In genomic region chr20:45459606-45460005, GRCh38 we compare ENCODE assay signal across 17 cellular contexts. TPM values are rescaled to one million over a fixed set of nuclear protein-coding genes. Genes with fewer than 3 reads are reported as not detected.
DNase-seq lines count a peak whose midpoint lies in the region; ATAC-seq and TF ChIP-seq lines count a peak whose summit lies in the region.
"Had no signal": no experiment of that assay in that cellular context is flagged by ENCODE, and none has a peak within 500 bp of the region (broad histone marks: within the 10 kb centered on the region; RNA-seq: fewer than 3 reads in every experiment).

No MANE protein-coding gene starts in this region.

- ATAC-seq in DND-41 (ENCODE audit: insufficient read depth, low read depth): no peak

- H3K9ac ChIP-seq in DND-41 (ENCODE audit: low read depth, low read length): no peak overlapping the region
- H3K9ac ChIP-seq: KMS-11 had no signal

- no peak overlapping the region for H3K4me3 Mint-ChIP-seq in activated T-helper 2 cell treated with anti-CD3 and anti-CD28 coated beads, Interferon-gamma antibody, Interleukin-2, Interleukin-4, amounts not matched to agents 10 μg/mL and 5 μg/mL and 100 μg/mL, durations not matched to agents 14 hours and 24 hours and 36 hours (ENCODE audit: low read depth)
- H3K4me3 Mint-ChIP-seq: CD4-positive, alpha-beta T cell had no signal

- no peak overlapping the region for H2AFZ ChIP-seq in DND-41 (ENCODE audit: low read depth, low read length)

- H3K27me3 ChIP-seq in DND-41 (ENCODE audit: insufficient read depth, low read length, poor library complexity): peaks cover 39% of the 10 kb centered on the region
- H3K27me3 ChIP-seq: uterus had no signal

- no peaks in the 10 kb centered on the region for H3K4me1 ChIP-seq in DND-41 (ENCODE audit: insufficient read depth, low read length)
- H3K4me1 ChIP-seq: uterus had no signal

- H3K4me3 ChIP-seq in DND-41 (ENCODE audit: low read depth in 1 of 2, low read length in 2 of 2) (no peak overlapping the region), epithelial cell of esophagus (ENCODE audit: low read length) (no peak overlapping the region)
- H3K4me3 ChIP-seq: lung, uterus had no signal

- intact Hi-C loops in activated T-helper 2 cell treated with anti-CD3 and anti-CD28 coated beads, Interferon-gamma antibody, Interleukin-2, Interleukin-4, amounts not matched to agents 10 μg/mL and 5 μg/mL and 100 μg/mL, durations not matched to agents 14 hours and 24 hours and 36 hours (cut with micrococcal nuclease): no loop called here

- H3K9me3 ChIP-seq in DND-41 (ENCODE audit: insufficient read depth, low read length, severe bottlenecking): no peaks in the 10 kb centered on the region
- H3K9me3 ChIP-seq: uterus had no signal

- no peaks in the 10 kb centered on the region for H3K36me3 ChIP-seq in DND-41 (ENCODE audit: insufficient read depth, low read length)
- H3K36me3 ChIP-seq: uterus had no signal

- H4K20me1 ChIP-seq in DND-41 (ENCODE audit: insufficient read depth, low read length): peaks cover 5% of the 10 kb centered on the region; the same call in 1 of the 2 replicates

- no peaks in the 10 kb centered on the region for H3K79me2 ChIP-seq in DND-41 (ENCODE audit: insufficient read depth, low read length)

- no peak for DNase-seq in DND-41
- DNase-seq in OCI-M1 (lab: John Stamatoyannopoulos, UW): peak; percentile 16
- DNase-seq in epithelial cell of esophagus (ENCODE audit: low read depth): no peak
- DNase-seq in NCI-H446 treated with DMSO at 0.1 percent for 48 hours (lab: John Stamatoyannopoulos, UW): no peak
- DNase-seq in activated T-helper 2 cell treated with anti-CD3 and anti-CD28 coated beads, Interferon-gamma antibody, Interleukin-2, Interleukin-4, amounts not matched to agents 10 μg/mL and 5 μg/mL and 100 μg/mL, durations not matched to agents 14 hours and 24 hours and 36 hours (ENCODE audit: low spot score): no peak
- DNase-seq in amniotic stem cell (lab: John Stamatoyannopoulos, UW): no peak
- no peak for DNase-seq in erythroblast (lab: John Stamatoyannopoulos, UW)
- DNase-seq: activated CD4-positive, alpha-beta T cell treated with anti-CD3 and anti-CD28 coated beads, Interleukin-2, amount 50 U/mL, for 48 hours; activated naive CD4-positive, alpha-beta T cell treated with Interleukin-2 at 50 U/mL for 16 hours; CD4-positive, alpha-beta T cell; cortex of kidney; NCI-H345; stimulated activated CD4-positive, alpha-beta T cell treated with anti-CD3 and anti-CD28 coated beads, Interleukin-15, amount 100 ng/mL, for 24 hours; uterus had no signal

- no peak overlapping the region for H3K27ac ChIP-seq in 22Rv1
- H3K27ac ChIP-seq in DND-41 (ENCODE audit: low read length): no peak overlapping the region
- H3K27ac ChIP-seq: KMS-11, uterus had no signal

- TF ChIP-seq CTCF in 22Rv1 (IDR thresholded peaks at IDR 0.05) (peak; percentile 30), DND-41 (IDR thresholded peaks at IDR 0.05; ENCODE audit: borderline replicate concordance, extremely low read depth, low read length, poor library complexity, severe bottlenecking) (peak; percentile 12), epithelial cell of esophagus (IDR thresholded peaks at IDR 0.05; ENCODE audit: insufficient read depth, low read depth, low read length, missing control alignments) (peak; percentile 21)

- H3K9me3 Mint-ChIP-seq in activated T-helper 2 cell treated with anti-CD3 and anti-CD28 coated beads, Interferon-gamma antibody, Interleukin-2, Interleukin-4, amounts not matched to agents 10 μg/mL and 5 μg/mL and 100 μg/mL, durations not matched to agents 14 hours and 24 hours and 36 hours: no peaks in the 10 kb centered on the region
- H3K9me3 Mint-ChIP-seq: CD4-positive, alpha-beta T cell had no signal

- no peaks in the 10 kb centered on the region for H3K36me3 Mint-ChIP-seq in activated T-helper 2 cell treated with anti-CD3 and anti-CD28 coated beads, Interferon-gamma antibody, Interleukin-2, Interleukin-4, amounts not matched to agents 10 μg/mL and 5 μg/mL and 100 μg/mL, durations not matched to agents 14 hours and 24 hours and 36 hours (ENCODE audit: low read depth)

- H3K27me3 Mint-ChIP-seq in activated T-helper 2 cell treated with anti-CD3 and anti-CD28 coated beads, Interferon-gamma antibody, Interleukin-2, Interleukin-4, amounts not matched to agents 10 μg/mL and 5 μg/mL and 100 μg/mL, durations not matched to agents 14 hours and 24 hours and 36 hours (ENCODE audit: low read depth): peaks cover 11% of the 10 kb centered on the region
- H3K27me3 Mint-ChIP-seq: CD4-positive, alpha-beta T cell had no signal

- H3K4me2 ChIP-seq in DND-41 (ENCODE audit: insufficient read depth, low read length): no peak overlapping the region
- H3K4me2 ChIP-seq: KMS-11 had no signal

- H3K27ac Mint-ChIP-seq in activated T-helper 2 cell treated with anti-CD3 and anti-CD28 coated beads, Interferon-gamma antibody, Interleukin-2, Interleukin-4, amounts not matched to agents 10 μg/mL and 5 μg/mL and 100 μg/mL, durations not matched to agents 14 hours and 24 hours and 36 hours: no peak overlapping the region
- H3K27ac Mint-ChIP-seq: CD4-positive, alpha-beta T cell had no signal

- TF ChIP-seq POLR2A in erythroblast (IDR thresholded peaks at IDR 0.05; ENCODE audit: low read length): no peak

- H3K4me1 Mint-ChIP-seq in activated T-helper 2 cell treated with anti-CD3 and anti-CD28 coated beads, Interferon-gamma antibody, Interleukin-2, Interleukin-4, amounts not matched to agents 10 μg/mL and 5 μg/mL and 100 μg/mL, durations not matched to agents 14 hours and 24 hours and 36 hours (ENCODE audit: low read depth): no peaks in the 10 kb centered on the region

RNA-seq across cellular contexts. Expression of gene WFDC2, which starts 9.9 kb away (rescaled TPM):
- not detected in 2 replicates for total RNA-seq in activated T-helper 2 cell treated with anti-CD3 and anti-CD28 coated beads, Interferon-gamma antibody, Interleukin-2, Interleukin-4, amounts not matched to agents 10 μg/mL and 5 μg/mL and 100 μg/mL, durations not matched to agents 14 hours and 24 hours and 36 hours
- total RNA-seq: CD4-positive, alpha-beta T cell had no signal

RNA-seq across cellular contexts. Expression of gene PIGT, which starts 43.7 kb away (rescaled TPM):
- total RNA-seq in activated T-helper 2 cell treated with anti-CD3 and anti-CD28 coated beads, Interferon-gamma antibody, Interleukin-2, Interleukin-4, amounts not matched to agents 10 μg/mL and 5 μg/mL and 100 μg/mL, durations not matched to agents 14 hours and 24 hours and 36 hours: 72.5 and 72.7 TPM in 2 replicates

RNA-seq across cellular contexts. Expression of gene DBNDD2, which starts 51.5 kb away (rescaled TPM):
- total RNA-seq in activated T-helper 2 cell treated with anti-CD3 and anti-CD28 coated beads, Interferon-gamma antibody, Interleukin-2, Interleukin-4, amounts not matched to agents 10 μg/mL and 5 μg/mL and 100 μg/mL, durations not matched to agents 14 hours and 24 hours and 36 hours: 12.3 and 12.8 TPM in 2 replicates

RNA-seq across cellular contexts. Expression of gene SPINT3, which starts 55.8 kb away (rescaled TPM):
- not detected in 2 replicates for total RNA-seq in activated T-helper 2 cell treated with anti-CD3 and anti-CD28 coated beads, Interferon-gamma antibody, Interleukin-2, Interleukin-4, amounts not matched to agents 10 μg/mL and 5 μg/mL and 100 μg/mL, durations not matched to agents 14 hours and 24 hours and 36 hours
- total RNA-seq: CD4-positive, alpha-beta T cell; lung; uterus had no signal
